In the genomic region with DNA sequence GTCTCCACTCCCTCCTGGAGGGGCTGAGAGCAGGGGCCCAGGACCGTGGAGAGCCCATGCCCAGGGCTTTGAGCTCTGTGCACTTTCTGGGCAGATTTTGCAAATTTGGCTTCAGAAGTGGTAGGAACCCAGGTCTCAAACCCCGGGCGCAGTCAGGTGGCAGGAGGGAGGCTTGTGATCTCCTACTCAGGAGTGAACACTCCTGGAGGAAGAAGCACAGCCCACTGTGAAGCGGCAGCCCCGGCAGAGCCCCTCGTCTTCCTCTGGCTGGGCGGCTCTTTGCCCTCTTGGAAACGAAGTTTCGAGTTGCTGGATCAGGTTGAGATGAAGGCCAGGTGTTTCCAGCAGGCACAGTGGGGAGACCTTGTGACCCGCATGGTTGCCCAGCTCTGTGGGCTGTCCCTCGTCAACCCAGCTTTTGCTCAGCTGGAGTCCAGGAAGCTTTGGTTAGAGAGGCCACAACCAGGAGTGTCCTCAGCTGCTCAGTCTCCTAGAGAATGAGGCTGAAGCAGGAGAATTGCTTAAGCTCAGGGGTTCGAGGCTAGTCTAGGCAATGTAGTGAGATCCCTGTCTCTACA, we compare ENCODE assay signal across 3 cellular contexts.
TF ChIP-seq lines count a peak whose summit lies in the region.

No MANE protein-coding gene starts in this region.

TF ChIP-seq in GM23338, 12 proteins besides CTCF, POLR2A, EP300 and RAD21 (continued from another document and continues in another):
- TF ChIP-seq, protein P1, sequence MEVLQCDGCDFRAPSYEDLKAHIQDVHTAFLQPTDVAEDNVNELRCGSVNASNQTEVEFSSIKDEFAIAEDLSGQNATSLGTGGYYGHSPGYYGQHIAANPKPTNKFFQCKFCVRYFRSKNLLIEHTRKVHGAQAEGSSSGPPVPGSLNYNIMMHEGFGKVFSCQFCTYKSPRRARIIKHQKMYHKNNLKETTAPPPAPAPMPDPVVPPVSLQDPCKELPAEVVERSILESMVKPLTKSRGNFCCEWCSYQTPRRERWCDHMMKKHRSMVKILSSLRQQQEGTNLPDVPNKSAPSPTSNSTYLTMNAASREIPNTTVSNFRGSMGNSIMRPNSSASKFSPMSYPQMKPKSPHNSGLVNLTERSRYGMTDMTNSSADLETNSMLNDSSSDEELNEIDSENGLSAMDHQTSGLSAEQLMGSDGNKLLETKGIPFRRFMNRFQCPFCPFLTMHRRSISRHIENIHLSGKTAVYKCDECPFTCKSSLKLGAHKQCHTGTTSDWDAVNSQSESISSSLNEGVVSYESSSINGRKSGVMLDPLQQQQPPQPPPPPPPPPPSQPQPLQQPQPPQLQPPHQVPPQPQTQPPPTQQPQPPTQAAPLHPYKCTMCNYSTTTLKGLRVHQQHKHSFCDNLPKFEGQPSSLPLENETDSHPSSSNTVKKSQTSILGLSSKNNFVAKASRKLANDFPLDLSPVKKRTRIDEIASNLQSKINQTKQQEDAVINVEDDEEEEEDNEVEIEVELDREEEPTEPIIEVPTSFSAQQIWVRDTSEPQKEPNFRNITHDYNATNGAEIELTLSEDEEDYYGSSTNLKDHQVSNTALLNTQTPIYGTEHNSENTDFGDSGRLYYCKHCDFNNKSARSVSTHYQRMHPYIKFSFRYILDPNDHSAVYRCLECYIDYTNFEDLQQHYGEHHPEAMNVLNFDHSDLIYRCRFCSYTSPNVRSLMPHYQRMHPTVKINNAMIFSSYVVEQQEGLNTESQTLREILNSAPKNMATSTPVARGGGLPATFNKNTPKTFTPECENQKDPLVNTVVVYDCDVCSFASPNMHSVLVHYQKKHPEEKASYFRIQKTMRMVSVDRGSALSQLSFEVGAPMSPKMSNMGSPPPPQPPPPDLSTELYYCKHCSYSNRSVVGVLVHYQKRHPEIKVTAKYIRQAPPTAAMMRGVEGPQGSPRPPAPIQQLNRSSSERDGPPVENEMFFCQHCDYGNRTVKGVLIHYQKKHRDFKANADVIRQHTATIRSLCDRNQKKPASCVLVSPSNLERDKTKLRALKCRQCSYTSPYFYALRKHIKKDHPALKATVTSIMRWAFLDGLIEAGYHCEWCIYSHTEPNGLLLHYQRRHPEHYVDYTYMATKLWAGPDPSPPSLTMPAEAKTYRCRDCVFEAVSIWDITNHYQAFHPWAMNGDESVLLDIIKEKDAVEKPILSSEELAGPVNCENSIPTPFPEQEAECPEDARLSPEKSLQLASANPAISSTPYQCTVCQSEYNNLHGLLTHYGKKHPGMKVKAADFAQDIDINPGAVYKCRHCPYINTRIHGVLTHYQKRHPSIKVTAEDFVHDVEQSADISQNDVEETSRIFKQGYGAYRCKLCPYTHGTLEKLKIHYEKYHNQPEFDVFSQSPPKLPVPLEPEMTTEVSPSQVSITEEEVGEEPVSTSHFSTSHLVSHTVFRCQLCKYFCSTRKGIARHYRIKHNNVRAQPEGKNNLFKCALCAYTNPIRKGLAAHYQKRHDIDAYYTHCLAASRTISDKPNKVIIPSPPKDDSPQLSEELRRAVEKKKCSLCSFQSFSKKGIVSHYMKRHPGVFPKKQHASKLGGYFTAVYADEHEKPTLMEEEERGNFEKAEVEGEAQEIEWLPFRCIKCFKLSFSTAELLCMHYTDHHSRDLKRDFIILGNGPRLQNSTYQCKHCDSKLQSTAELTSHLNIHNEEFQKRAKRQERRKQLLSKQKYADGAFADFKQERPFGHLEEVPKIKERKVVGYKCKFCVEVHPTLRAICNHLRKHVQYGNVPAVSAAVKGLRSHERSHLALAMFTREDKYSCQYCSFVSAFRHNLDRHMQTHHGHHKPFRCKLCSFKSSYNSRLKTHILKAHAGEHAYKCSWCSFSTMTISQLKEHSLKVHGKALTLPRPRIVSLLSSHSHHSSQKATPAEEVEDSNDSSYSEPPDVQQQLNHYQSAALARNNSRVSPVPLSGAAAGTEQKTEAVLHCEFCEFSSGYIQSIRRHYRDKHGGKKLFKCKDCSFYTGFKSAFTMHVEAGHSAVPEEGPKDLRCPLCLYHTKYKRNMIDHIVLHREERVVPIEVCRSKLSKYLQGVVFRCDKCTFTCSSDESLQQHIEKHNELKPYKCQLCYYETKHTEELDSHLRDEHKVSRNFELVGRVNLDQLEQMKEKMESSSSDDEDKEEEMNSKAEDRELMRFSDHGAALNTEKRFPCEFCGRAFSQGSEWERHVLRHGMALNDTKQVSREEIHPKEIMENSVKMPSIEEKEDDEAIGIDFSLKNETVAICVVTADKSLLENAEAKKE (CRISPR knock-in tag; IDR thresholded peaks at IDR 0.05) = no peak
- TF ChIP-seq ZNF331 (CRISPR knock-in tag; IDR thresholded peaks at IDR 0.05; ENCODE audit: low read depth) = no peak
- TF ChIP-seq STAT1 (IDR thresholded peaks at IDR 0.05; ENCODE audit: unreplicated experiment) = no peak
- TF ChIP-seq CREB1 (CRISPR knock-in tag; IDR thresholded peaks at IDR 0.05; ENCODE audit: low read depth) = no peak

TF ChIP-seq in Ishikawa, 13 proteins besides CTCF, POLR2A, EP300 and RAD21:
- TF ChIP-seq, protein P2, sequence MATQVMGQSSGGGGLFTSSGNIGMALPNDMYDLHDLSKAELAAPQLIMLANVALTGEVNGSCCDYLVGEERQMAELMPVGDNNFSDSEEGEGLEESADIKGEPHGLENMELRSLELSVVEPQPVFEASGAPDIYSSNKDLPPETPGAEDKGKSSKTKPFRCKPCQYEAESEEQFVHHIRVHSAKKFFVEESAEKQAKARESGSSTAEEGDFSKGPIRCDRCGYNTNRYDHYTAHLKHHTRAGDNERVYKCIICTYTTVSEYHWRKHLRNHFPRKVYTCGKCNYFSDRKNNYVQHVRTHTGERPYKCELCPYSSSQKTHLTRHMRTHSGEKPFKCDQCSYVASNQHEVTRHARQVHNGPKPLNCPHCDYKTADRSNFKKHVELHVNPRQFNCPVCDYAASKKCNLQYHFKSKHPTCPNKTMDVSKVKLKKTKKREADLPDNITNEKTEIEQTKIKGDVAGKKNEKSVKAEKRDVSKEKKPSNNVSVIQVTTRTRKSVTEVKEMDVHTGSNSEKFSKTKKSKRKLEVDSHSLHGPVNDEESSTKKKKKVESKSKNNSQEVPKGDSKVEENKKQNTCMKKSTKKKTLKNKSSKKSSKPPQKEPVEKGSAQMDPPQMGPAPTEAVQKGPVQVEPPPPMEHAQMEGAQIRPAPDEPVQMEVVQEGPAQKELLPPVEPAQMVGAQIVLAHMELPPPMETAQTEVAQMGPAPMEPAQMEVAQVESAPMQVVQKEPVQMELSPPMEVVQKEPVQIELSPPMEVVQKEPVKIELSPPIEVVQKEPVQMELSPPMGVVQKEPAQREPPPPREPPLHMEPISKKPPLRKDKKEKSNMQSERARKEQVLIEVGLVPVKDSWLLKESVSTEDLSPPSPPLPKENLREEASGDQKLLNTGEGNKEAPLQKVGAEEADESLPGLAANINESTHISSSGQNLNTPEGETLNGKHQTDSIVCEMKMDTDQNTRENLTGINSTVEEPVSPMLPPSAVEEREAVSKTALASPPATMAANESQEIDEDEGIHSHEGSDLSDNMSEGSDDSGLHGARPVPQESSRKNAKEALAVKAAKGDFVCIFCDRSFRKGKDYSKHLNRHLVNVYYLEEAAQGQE (IDR thresholded peaks at IDR 0.05; ENCODE audit: low read depth) = no peak
- no peak; the same call in 1 of the 2 replicates for TF ChIP-seq TEAD4 (IDR thresholded peaks at IDR 0.05)
- TF ChIP-seq TAF1 (IDR thresholded peaks at IDR 0.05; ENCODE audit: low read depth) = no peak
- peak; percentile 47; the same call in 1 of the 2 replicates for TF ChIP-seq FOXM1 (IDR thresholded peaks at IDR 0.05; ENCODE audit: borderline replicate concordance, low read depth)
- TF ChIP-seq, protein P3, sequence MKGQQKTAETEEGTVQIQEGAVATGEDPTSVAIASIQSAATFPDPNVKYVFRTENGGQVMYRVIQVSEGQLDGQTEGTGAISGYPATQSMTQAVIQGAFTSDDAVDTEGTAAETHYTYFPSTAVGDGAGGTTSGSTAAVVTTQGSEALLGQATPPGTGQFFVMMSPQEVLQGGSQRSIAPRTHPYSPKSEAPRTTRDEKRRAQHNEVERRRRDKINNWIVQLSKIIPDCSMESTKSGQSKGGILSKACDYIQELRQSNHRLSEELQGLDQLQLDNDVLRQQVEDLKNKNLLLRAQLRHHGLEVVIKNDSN (IDR thresholded peaks at IDR 0.05) = peak; percentile 56
- TF ChIP-seq, protein P4, sequence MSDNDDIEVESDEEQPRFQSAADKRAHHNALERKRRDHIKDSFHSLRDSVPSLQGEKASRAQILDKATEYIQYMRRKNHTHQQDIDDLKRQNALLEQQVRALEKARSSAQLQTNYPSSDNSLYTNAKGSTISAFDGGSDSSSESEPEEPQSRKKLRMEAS (IDR thresholded peaks at IDR 0.05) = peak; percentile 78
- TF ChIP-seq TCF12 (IDR thresholded peaks at IDR 0.05; ENCODE audit: low read depth) = peak; percentile 92
- peak; percentile 55; the same call in 1 of the 2 replicates for TF ChIP-seq ZBTB7A (IDR thresholded peaks at IDR 0.05; ENCODE audit: low read depth)
- no peak for TF ChIP-seq EGR1 (IDR thresholded peaks at IDR 0.05)
- peak; percentile 61; the same call in 1 of the 2 replicates for TF ChIP-seq NFIC (IDR thresholded peaks at IDR 0.05)

TF ChIP-seq in WTC11, 78 proteins besides CTCF, POLR2A, EP300 and RAD21:
- TF ChIP-seq, protein P5, sequence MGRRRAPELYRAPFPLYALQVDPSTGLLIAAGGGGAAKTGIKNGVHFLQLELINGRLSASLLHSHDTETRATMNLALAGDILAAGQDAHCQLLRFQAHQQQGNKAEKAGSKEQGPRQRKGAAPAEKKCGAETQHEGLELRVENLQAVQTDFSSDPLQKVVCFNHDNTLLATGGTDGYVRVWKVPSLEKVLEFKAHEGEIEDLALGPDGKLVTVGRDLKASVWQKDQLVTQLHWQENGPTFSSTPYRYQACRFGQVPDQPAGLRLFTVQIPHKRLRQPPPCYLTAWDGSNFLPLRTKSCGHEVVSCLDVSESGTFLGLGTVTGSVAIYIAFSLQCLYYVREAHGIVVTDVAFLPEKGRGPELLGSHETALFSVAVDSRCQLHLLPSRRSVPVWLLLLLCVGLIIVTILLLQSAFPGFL (CRISPR knock-in tag; IDR thresholded peaks at IDR 0.05; ENCODE audit: borderline replicate concordance) = no peak
- TF ChIP-seq JUN (CRISPR knock-in tag; IDR thresholded peaks at IDR 0.05) (no peak), ETV6 (CRISPR knock-in tag; IDR thresholded peaks at IDR 0.05) (no peak), ZNF423 (CRISPR knock-in tag; IDR thresholded peaks at IDR 0.05) (0 out of 2 replicates have a peak, but pooled peaks have one; percentile 25)
- TF ChIP-seq, protein P6, sequence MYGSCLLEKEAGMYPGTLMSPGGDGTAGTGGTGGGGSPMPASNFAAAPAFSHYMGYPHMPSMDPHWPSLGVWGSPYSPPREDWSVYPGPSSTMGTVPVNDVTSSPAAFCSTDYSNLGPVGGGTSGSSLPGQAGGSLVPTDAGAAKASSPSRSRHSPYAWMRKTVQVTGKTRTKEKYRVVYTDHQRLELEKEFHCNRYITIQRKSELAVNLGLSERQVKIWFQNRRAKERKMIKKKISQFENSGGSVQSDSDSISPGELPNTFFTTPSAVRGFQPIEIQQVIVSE (CRISPR knock-in tag; IDR thresholded peaks at IDR 0.05; ENCODE audit: borderline replicate concordance) = no peak
- TF ChIP-seq, protein P7, sequence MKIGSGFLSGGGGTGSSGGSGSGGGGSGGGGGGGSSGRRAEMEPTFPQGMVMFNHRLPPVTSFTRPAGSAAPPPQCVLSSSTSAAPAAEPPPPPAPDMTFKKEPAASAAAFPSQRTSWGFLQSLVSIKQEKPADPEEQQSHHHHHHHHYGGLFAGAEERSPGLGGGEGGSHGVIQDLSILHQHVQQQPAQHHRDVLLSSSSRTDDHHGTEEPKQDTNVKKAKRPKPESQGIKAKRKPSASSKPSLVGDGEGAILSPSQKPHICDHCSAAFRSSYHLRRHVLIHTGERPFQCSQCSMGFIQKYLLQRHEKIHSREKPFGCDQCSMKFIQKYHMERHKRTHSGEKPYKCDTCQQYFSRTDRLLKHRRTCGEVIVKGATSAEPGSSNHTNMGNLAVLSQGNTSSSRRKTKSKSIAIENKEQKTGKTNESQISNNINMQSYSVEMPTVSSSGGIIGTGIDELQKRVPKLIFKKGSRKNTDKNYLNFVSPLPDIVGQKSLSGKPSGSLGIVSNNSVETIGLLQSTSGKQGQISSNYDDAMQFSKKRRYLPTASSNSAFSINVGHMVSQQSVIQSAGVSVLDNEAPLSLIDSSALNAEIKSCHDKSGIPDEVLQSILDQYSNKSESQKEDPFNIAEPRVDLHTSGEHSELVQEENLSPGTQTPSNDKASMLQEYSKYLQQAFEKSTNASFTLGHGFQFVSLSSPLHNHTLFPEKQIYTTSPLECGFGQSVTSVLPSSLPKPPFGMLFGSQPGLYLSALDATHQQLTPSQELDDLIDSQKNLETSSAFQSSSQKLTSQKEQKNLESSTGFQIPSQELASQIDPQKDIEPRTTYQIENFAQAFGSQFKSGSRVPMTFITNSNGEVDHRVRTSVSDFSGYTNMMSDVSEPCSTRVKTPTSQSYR (CRISPR knock-in tag; IDR thresholded peaks at IDR 0.05) = no peak
